Comparison of ENCODE assay signal across 8 cellular contexts in the genomic region with DNA sequence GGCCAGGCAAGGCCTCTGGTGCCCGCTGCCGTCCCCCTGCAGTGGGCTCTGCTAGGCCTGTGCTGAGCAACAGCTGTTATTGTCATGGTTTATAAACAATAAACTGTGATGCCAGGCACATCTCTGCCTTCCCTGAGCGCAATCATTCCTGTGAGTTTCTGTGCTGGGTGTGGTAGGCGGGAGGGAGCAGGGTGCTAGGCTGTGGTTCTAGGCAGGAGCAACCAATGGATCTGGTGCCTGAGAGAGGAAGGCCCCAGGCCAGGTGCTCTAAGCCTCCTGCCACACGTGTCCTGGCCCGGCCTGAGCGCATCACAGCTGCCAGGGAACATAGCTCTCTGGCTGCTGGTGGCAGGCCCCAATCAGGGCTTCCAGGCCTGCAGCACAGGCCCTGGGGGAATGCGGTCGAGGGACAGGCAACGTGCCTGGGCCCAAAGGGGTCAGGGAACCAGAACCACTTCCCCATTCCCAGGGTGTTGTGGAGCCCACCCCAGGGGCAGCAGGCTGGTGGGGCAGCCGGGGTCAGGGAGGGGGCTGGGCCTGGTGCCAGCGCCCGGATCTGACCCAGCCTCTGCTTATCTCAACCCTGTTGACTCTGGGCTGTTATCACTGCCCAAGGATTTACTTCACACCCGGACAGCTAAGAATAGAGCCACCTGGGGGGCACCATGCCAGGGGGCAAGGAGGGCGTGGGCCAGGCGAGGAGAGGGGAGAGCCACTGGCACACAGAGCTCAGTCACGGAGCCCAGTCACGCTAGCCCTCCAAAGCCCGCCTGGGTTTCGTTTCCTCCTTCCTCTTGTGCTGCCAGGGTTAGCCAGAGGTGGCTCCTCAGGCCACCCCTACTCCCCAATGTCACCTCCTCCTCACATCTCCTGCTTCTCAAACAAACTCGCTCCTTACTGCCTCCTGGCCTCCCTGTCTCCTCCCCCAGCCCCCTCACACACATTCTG. TPM values are rescaled to one million over a fixed set of nuclear protein-coding genes. Genes with fewer than 3 reads are reported as not detected.
A peak's percentile ranks its signal among the peaks of the same experiment; 100 is the strongest.
DNase-seq lines count a peak whose midpoint lies in the region; ATAC-seq and TF ChIP-seq lines count a peak whose summit lies in the region.

No MANE protein-coding gene starts in this region.

- no peak overlapping the region for H3K4me2 ChIP-seq in trophoblast cell (ENCODE audit: low read length)

- no peak overlapping the region for H2BK12ac ChIP-seq in trophoblast cell (ENCODE audit: low read length)

- no peak overlapping the region for H4K91ac ChIP-seq in trophoblast cell (ENCODE audit: low read depth, low read length)

- H2BK120ac ChIP-seq in trophoblast cell (ENCODE audit: insufficient read depth, low read length, poor library complexity), result no peak overlapping the region

- no peaks in the 10 kb centered on the region for H3K27me3 ChIP-seq in trophoblast cell (ENCODE audit: insufficient read depth, low read length)

- H3K27ac ChIP-seq in trophoblast cell (ENCODE audit: low read depth, low read length), result no peak overlapping the region

- no peak overlapping the region for H3K4me3 ChIP-seq in trophoblast cell (ENCODE audit: low read depth, low read length)

- peak; percentile 56 for TF ChIP-seq POLR2A in GM19193 (IDR thresholded peaks at IDR 0.05; ENCODE audit: extremely low read depth, insufficient read depth, insufficient read length)

- no peaks in the 10 kb centered on the region for H3K79me2 ChIP-seq in trophoblast cell (ENCODE audit: control insufficient read depth, insufficient read depth, low read length, poor library complexity)

- no peak overlapping the region for H2AK5ac ChIP-seq in trophoblast cell (ENCODE audit: low read length)

- no peak overlapping the region for H3K9ac ChIP-seq in trophoblast cell (ENCODE audit: low read length)

- H4K8ac ChIP-seq in trophoblast cell (ENCODE audit: low read depth, low read length), result no peak overlapping the region

- no peak overlapping the region for H4K12ac ChIP-seq in trophoblast cell (ENCODE audit: low read depth, low read length)

- H2BK5ac ChIP-seq in trophoblast cell (ENCODE audit: low read depth, low read length, poor library complexity), result no peak overlapping the region

- peak; percentile 90 for ATAC-seq in HG03432 (IDR thresholded peaks at IDR 0.05; ENCODE audit: unreplicated experiment)

- H2AFZ ChIP-seq in trophoblast cell (ENCODE audit: insufficient read depth, low read length, poor library complexity), result no peak overlapping the region

- no peaks in the 10 kb centered on the region for H3K9me3 ChIP-seq in trophoblast cell (ENCODE audit: insufficient read depth, low read depth, low read length)

- H3K23ac ChIP-seq in trophoblast cell (ENCODE audit: low read length), result no peak overlapping the region

- H3K14ac ChIP-seq in trophoblast cell (ENCODE audit: low read length), result no peak overlapping the region

- DNase-seq in CD1c-positive myeloid dendritic cell (ENCODE audit: extremely low spot score) (peak; percentile 91), astrocyte of the hippocampus (ENCODE audit: low read depth, low spot score) (peak; percentile 5), trophoblast cell (peak; percentile 92 to 93), HPDE6-E6E7 (ENCODE audit: extremely low spot score) (no peak)
- DNase-seq in stimulated activated CD4-positive, alpha-beta T cell treated with anti-CD3 and anti-CD28 coated beads, Interleukin-15, amount 100 ng/mL, for 24 hours, result no peak
- no peak for DNase-seq in activated naive CD4-positive, alpha-beta T cell treated with anti-CD3 and anti-CD28 coated beads, Interleukin-2, amount 50 U/mL, for 16 hours

- H3K4me1 ChIP-seq in trophoblast cell (ENCODE audit: control insufficient read depth in 1 of 2, insufficient read depth in 2 of 2, low read length in 2 of 2), result peaks cover 0 to 4% of the 10 kb centered on the region in 2 experiments

- WGBS in trophoblast cell (ENCODE audit: extremely low coverage, insufficient coverage, insufficient read length), result no CpG with 5 or more reads among the region's 21 CpGs

- no peak overlapping the region for H3K18ac ChIP-seq in trophoblast cell (ENCODE audit: low read length)

- H3K79me1 ChIP-seq in trophoblast cell (ENCODE audit: low read length), result no peaks in the 10 kb centered on the region

- no peaks in the 10 kb centered on the region for H3K36me3 ChIP-seq in trophoblast cell (ENCODE audit: control insufficient read depth in 1 of 2, insufficient read depth in 2 of 2, low read length in 2 of 2)

- no peak overlapping the region for H3K4ac ChIP-seq in trophoblast cell (ENCODE audit: low read depth, low read length)

RNA-seq across cellular contexts. Expression of gene TRIM46, which starts 11.5 kb away (rescaled TPM):
- polyA plus RNA-seq in trophoblast cell (2013), result 0.81 and 0.85 TPM in 2 replicates

RNA-seq across cellular contexts. Expression of gene KRTCAP2, which starts 12.0 kb away (rescaled TPM):
- polyA plus RNA-seq in trophoblast cell (2013), result 237 TPM in 2 replicates

RNA-seq across cellular contexts. Expression of gene THBS3, which starts 22.6 kb away (rescaled TPM):
- 59.1 and 60.6 TPM in 2 replicates for polyA plus RNA-seq in trophoblast cell (2013)

RNA-seq across cellular contexts. Expression of gene MTX1, which starts 23.4 kb away (rescaled TPM):
- 39.6 and 40.4 TPM in 2 replicates for polyA plus RNA-seq in trophoblast cell (2013)

RNA-seq across cellular contexts. Expression of gene DPM3, which starts 44.8 kb away (rescaled TPM):
- polyA plus RNA-seq in trophoblast cell (2013), result 143 and 148 TPM in 2 replicates

Comparison
In these comparisons a context has a peak if more than half of its experiments do, and no peak if none do; other contexts are left out.
1. DNase-seq: peak in CD1c-positive myeloid dendritic cell (single experiment), astrocyte of the hippocampus (single experiment) and trophoblast cell (2 of 2); none in stimulated activated CD4-positive, alpha-beta T cell treated with anti-CD3 and anti-CD28 coated beads, Interleukin-15, amount 100 ng/mL, for 24 hours (single experiment), activated naive CD4-positive, alpha-beta T cell treated with anti-CD3 and anti-CD28 coated beads, Interleukin-2, amount 50 U/mL, for 16 hours (single experiment) and HPDE6-E6E7 (single experiment).